In genomic region chr12:112907415-112908157, GRCh38 we compare ENCODE assay signal across 8 cellular contexts. TPM values are rescaled to one million over a fixed set of nuclear protein-coding genes. Genes with fewer than 3 reads are reported as not detected.
DNase-seq lines count a peak whose midpoint lies in the region; ATAC-seq and TF ChIP-seq lines count a peak whose summit lies in the region.

No MANE protein-coding gene starts in this region.

- 34 to 40% methylated on average over 7 of the region's 7 CpGs for WGBS in sigmoid colon, 2 donors

- no peak for TF ChIP-seq EP300 in sigmoid colon (IDR thresholded peaks at IDR 0.05)

- no peak for DNase-seq in MG63
- no peak for DNase-seq in epithelial cell of prostate (ENCODE audit: low read depth, low spot score)
- no peak for DNase-seq in sigmoid colon
- no peak for DNase-seq in NCI-H446 treated with DMSO at 0.1 percent for 48 hours (lab: John Stamatoyannopoulos, UW)
- DNase-seq in DMS53 treated with DMSO at 0.1 percent for 48 hours (lab: John Stamatoyannopoulos, UW; ENCODE audit: unreplicated experiment) = no peak
- no peak for DNase-seq in NCI-H748 (lab: John Stamatoyannopoulos, UW; ENCODE audit: unreplicated experiment)

- TF ChIP-seq POLR2A in GM10847 (IDR thresholded peaks at IDR 0.05; ENCODE audit: extremely low read depth, insufficient read length) (peak; percentile 13), sigmoid colon (IDR thresholded peaks at IDR 0.05) (no peak)

- H3K27ac ChIP-seq in epithelial cell of prostate (peak overlapping the region; percentile 53), sigmoid colon (peak overlapping the region; percentile 59 to 71 (median 64))

- H3K4me3 ChIP-seq in MG63 (peak overlapping the region; percentile 50), sigmoid colon (peak overlapping the region; percentile 6 to 47 (median 43))

- TF ChIP-seq CTCF in sigmoid colon (IDR thresholded peaks at IDR 0.05) = no peak

- peaks cover 0 to 26% (median 12%) of the 10 kb centered on the region in 4 donors for H3K4me1 ChIP-seq in sigmoid colon

- ATAC-seq in GM21529 (IDR thresholded peaks at IDR 0.05; ENCODE audit: unreplicated experiment) = peak; percentile 75

- peaks cover under 1% of the 10 kb centered on the region; the same call in 1 of the 2 replicates for H3K9me3 ChIP-seq in MG63
- peaks cover 0 to 3% (median 0%) of the 10 kb centered on the region in 4 donors for H3K9me3 ChIP-seq in sigmoid colon

- intact Hi-C loops in sigmoid colon (cut with DNase I) = loop anchor here (10.0 kb wide), 1 partner anchor 97 kb away; no protein-coding TSS in a partner anchor

- no peaks in the 10 kb centered on the region for H3K27me3 ChIP-seq in MG63
- no peaks in the 10 kb centered on the region for H3K27me3 ChIP-seq in sigmoid colon

- H3K36me3 ChIP-seq in MG63 = no peaks in the 10 kb centered on the region
- H3K36me3 ChIP-seq in sigmoid colon = peaks cover 0 to 10% (median 0%) of the 10 kb centered on the region in 4 donors

RNA-seq across cellular contexts. Expression of gene OAS1, which starts 0.8 kb away (rescaled TPM):
- 7.8 and 10.3 TPM in 2 replicates for total RNA-seq in MG63 (2014; rRNA removed; shearing (Covaris generic); ENCODE audit: low replicate concordance)
- 10 to 100 TPM in 2 of 4 donors, 1 to 10 TPM in 2; 8.9 to 18.5 (median 10.4) TPM for total RNA-seq in sigmoid colon
- polyA plus RNA-seq in sigmoid colon = 100 to 1,000 TPM; 109 to 259 (median 121) TPM

RNA-seq across cellular contexts. Expression of gene OAS3, which starts 30.7 kb away (rescaled TPM):
- total RNA-seq in MG63 (2014; rRNA removed; shearing (Covaris generic); ENCODE audit: low replicate concordance) = 8.6 and 12.5 TPM in 2 replicates
- 1 to 10 TPM; 1.8 to 8.9 (median 6.0) TPM for total RNA-seq in sigmoid colon
- 10 to 100 TPM in 2 of 3 donors, 1 to 10 TPM in 1; 5.4 to 37.0 (median 10.6) TPM for polyA plus RNA-seq in sigmoid colon
